Comparison of ENCODE assay signal across 1 cellular context in the genomic region with DNA sequence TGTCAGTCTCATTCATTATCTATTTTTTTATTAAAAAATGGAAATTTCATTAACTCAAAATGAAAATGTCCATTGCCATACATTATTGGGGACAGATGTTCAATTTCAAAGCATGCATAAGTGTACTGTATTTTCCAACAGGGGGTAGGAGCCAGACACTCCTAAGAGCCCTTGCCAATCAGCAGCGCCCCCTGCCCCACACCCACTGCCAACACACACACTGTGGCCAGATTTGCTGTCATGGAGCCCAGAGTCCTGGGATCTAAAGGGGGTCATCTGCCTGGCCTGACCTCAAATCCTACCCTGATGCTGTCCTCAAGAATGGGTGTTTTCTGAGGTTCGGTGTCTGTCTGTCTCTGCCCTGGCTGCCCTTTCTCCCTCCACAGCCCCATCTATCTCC.
TF ChIP-seq lines count a peak whose summit lies in the region.

No MANE protein-coding gene starts in this region.

TF ChIP-seq in GM23338, 12 proteins besides CTCF, POLR2A, EP300 and RAD21 (continued from another document):
- TF ChIP-seq, protein P1, sequence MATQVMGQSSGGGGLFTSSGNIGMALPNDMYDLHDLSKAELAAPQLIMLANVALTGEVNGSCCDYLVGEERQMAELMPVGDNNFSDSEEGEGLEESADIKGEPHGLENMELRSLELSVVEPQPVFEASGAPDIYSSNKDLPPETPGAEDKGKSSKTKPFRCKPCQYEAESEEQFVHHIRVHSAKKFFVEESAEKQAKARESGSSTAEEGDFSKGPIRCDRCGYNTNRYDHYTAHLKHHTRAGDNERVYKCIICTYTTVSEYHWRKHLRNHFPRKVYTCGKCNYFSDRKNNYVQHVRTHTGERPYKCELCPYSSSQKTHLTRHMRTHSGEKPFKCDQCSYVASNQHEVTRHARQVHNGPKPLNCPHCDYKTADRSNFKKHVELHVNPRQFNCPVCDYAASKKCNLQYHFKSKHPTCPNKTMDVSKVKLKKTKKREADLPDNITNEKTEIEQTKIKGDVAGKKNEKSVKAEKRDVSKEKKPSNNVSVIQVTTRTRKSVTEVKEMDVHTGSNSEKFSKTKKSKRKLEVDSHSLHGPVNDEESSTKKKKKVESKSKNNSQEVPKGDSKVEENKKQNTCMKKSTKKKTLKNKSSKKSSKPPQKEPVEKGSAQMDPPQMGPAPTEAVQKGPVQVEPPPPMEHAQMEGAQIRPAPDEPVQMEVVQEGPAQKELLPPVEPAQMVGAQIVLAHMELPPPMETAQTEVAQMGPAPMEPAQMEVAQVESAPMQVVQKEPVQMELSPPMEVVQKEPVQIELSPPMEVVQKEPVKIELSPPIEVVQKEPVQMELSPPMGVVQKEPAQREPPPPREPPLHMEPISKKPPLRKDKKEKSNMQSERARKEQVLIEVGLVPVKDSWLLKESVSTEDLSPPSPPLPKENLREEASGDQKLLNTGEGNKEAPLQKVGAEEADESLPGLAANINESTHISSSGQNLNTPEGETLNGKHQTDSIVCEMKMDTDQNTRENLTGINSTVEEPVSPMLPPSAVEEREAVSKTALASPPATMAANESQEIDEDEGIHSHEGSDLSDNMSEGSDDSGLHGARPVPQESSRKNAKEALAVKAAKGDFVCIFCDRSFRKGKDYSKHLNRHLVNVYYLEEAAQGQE (IDR thresholded peaks at IDR 0.05; ENCODE audit: unreplicated experiment), result no peak
- TF ChIP-seq, protein P2, sequence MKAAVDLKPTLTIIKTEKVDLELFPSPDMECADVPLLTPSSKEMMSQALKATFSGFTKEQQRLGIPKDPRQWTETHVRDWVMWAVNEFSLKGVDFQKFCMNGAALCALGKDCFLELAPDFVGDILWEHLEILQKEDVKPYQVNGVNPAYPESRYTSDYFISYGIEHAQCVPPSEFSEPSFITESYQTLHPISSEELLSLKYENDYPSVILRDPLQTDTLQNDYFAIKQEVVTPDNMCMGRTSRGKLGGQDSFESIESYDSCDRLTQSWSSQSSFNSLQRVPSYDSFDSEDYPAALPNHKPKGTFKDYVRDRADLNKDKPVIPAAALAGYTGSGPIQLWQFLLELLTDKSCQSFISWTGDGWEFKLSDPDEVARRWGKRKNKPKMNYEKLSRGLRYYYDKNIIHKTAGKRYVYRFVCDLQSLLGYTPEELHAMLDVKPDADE (IDR thresholded peaks at IDR 0.05), result no peak
- TF ChIP-seq, protein P3, sequence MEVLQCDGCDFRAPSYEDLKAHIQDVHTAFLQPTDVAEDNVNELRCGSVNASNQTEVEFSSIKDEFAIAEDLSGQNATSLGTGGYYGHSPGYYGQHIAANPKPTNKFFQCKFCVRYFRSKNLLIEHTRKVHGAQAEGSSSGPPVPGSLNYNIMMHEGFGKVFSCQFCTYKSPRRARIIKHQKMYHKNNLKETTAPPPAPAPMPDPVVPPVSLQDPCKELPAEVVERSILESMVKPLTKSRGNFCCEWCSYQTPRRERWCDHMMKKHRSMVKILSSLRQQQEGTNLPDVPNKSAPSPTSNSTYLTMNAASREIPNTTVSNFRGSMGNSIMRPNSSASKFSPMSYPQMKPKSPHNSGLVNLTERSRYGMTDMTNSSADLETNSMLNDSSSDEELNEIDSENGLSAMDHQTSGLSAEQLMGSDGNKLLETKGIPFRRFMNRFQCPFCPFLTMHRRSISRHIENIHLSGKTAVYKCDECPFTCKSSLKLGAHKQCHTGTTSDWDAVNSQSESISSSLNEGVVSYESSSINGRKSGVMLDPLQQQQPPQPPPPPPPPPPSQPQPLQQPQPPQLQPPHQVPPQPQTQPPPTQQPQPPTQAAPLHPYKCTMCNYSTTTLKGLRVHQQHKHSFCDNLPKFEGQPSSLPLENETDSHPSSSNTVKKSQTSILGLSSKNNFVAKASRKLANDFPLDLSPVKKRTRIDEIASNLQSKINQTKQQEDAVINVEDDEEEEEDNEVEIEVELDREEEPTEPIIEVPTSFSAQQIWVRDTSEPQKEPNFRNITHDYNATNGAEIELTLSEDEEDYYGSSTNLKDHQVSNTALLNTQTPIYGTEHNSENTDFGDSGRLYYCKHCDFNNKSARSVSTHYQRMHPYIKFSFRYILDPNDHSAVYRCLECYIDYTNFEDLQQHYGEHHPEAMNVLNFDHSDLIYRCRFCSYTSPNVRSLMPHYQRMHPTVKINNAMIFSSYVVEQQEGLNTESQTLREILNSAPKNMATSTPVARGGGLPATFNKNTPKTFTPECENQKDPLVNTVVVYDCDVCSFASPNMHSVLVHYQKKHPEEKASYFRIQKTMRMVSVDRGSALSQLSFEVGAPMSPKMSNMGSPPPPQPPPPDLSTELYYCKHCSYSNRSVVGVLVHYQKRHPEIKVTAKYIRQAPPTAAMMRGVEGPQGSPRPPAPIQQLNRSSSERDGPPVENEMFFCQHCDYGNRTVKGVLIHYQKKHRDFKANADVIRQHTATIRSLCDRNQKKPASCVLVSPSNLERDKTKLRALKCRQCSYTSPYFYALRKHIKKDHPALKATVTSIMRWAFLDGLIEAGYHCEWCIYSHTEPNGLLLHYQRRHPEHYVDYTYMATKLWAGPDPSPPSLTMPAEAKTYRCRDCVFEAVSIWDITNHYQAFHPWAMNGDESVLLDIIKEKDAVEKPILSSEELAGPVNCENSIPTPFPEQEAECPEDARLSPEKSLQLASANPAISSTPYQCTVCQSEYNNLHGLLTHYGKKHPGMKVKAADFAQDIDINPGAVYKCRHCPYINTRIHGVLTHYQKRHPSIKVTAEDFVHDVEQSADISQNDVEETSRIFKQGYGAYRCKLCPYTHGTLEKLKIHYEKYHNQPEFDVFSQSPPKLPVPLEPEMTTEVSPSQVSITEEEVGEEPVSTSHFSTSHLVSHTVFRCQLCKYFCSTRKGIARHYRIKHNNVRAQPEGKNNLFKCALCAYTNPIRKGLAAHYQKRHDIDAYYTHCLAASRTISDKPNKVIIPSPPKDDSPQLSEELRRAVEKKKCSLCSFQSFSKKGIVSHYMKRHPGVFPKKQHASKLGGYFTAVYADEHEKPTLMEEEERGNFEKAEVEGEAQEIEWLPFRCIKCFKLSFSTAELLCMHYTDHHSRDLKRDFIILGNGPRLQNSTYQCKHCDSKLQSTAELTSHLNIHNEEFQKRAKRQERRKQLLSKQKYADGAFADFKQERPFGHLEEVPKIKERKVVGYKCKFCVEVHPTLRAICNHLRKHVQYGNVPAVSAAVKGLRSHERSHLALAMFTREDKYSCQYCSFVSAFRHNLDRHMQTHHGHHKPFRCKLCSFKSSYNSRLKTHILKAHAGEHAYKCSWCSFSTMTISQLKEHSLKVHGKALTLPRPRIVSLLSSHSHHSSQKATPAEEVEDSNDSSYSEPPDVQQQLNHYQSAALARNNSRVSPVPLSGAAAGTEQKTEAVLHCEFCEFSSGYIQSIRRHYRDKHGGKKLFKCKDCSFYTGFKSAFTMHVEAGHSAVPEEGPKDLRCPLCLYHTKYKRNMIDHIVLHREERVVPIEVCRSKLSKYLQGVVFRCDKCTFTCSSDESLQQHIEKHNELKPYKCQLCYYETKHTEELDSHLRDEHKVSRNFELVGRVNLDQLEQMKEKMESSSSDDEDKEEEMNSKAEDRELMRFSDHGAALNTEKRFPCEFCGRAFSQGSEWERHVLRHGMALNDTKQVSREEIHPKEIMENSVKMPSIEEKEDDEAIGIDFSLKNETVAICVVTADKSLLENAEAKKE (CRISPR knock-in tag; IDR thresholded peaks at IDR 0.05), result no peak
- no peak for TF ChIP-seq CREB1 (CRISPR knock-in tag; IDR thresholded peaks at IDR 0.05; ENCODE audit: low read depth)
